In the genomic region with DNA sequence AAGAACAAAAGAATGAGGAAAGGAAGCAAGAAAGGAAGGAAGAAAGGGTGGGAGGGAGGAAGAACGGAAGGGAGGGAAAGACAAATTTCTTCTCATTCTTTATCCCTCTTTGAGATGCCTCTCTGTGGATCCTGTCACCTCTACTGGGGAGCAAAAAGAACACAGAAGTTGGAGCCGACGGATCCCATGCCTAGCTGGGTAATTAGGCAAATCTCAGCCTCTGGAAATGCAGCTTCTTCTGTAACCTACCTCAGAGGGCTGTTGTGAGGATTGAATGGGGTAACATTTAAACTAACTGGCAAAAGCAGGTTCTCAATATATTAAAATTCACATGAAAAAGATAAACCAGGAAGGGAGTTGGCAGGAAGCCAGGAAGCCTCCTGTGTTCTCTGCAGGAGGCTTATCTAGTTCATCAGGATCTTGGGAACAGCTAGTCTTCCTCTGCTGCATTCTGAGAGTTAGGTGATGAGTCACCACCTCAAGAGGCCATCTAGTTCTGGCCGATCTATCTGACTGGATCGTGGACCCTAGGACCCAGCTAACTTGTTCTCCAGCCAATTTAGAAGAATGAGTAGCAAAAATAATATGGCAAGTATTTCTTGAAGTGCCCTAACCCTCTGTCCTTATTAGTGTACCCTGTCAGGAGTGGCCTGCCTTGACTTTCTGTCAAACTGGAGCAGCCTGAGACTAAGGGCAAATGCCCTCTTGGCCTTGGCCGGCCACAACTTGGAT, we compare ENCODE assay signal across 1 cellular context.
TF ChIP-seq lines count a peak whose summit lies in the region.

No MANE protein-coding gene starts in this region.

TF ChIP-seq in K562, 482 proteins besides CTCF, POLR2A, EP300 and RAD21 (continued from another document and continues in another):
- 0 out of 2 replicates have a peak, but pooled peaks have one; percentile 27 for TF ChIP-seq FOXM1 (IDR thresholded peaks at IDR 0.05; ENCODE audit: low read depth)
- TF ChIP-seq FOXM1 (CRISPR knock-in tag; IDR thresholded peaks at IDR 0.05; ENCODE audit: low read depth): no peak
- peak; percentile 64; the same call in 1 of the 2 replicates for TF ChIP-seq MTA3 (IDR thresholded peaks at IDR 0.05; ENCODE audit: borderline replicate concordance)
- TF ChIP-seq DPF2 (IDR thresholded peaks at IDR 0.05): peak; percentile 86
- peak; percentile 38; the same call in 1 of the 2 replicates for TF ChIP-seq SMAD4 (CRISPR knock-in tag; conservative IDR thresholded peaks at IDR 0.05)
- peak; percentile 62 for TF ChIP-seq FOS (IDR thresholded peaks at IDR 0.05; ENCODE audit: extremely low read depth, insufficient read length)
- peak; percentile 85 for TF ChIP-seq SMARCA4 (IDR thresholded peaks at IDR 0.05)
- no peak for TF ChIP-seq HDAC6 (IDR thresholded peaks at IDR 0.05; ENCODE audit: low read depth, low read length)
- peak; percentile 50 to 56; a peak in 3 of 4 replicates for TF ChIP-seq KDM1A (IDR thresholded peaks at IDR 0.05)
- no peak for TF ChIP-seq CBX1 (IDR thresholded peaks at IDR 0.05; ENCODE audit: low read depth)
- TF ChIP-seq ESRRA (IDR thresholded peaks at IDR 0.05; ENCODE audit: borderline replicate concordance, low read depth): no peak
- TF ChIP-seq POLR3G (IDR thresholded peaks at IDR 0.05; ENCODE audit: extremely low read depth, insufficient read length, insufficient replicate concordance): no peak
- TF ChIP-seq GATAD2B (IDR thresholded peaks at IDR 0.05; ENCODE audit: borderline replicate concordance): peak; percentile 41; the same call in 1 of the 2 replicates
- TF ChIP-seq, protein P1, sequence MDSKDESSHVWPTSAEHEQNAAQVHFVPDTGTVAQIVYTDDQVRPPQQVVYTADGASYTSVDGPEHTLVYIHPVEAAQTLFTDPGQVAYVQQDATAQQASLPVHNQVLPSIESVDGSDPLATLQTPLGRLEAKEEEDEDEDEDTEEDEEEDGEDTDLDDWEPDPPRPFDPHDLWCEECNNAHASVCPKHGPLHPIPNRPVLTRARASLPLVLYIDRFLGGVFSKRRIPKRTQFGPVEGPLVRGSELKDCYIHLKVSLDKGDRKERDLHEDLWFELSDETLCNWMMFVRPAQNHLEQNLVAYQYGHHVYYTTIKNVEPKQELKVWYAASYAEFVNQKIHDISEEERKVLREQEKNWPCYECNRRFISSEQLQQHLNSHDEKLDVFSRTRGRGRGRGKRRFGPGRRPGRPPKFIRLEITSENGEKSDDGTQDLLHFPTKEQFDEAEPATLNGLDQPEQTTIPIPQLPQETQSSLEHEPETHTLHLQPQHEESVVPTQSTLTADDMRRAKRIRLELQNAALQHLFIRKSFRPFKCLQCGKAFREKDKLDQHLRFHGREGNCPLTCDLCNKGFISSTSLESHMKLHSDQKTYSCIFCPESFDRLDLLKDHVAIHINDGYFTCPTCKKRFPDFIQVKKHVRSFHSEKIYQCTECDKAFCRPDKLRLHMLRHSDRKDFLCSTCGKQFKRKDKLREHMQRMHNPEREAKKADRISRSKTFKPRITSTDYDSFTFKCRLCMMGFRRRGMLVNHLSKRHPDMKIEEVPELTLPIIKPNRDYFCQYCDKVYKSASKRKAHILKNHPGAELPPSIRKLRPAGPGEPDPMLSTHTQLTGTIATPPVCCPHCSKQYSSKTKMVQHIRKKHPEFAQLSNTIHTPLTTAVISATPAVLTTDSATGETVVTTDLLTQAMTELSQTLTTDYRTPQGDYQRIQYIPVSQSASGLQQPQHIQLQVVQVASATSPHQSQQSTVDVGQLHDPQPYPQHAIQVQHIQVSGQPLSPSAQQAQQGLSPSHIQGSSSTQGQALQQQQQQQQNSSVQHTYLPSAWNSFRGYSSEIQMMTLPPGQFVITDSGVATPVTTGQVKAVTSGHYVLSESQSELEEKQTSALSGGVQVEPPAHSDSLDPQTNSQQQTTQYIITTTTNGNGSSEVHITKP (IDR thresholded peaks at IDR 0.05; ENCODE audit: partially characterized antibody): no peak
- peak; percentile 92 for TF ChIP-seq JUN (IDR thresholded peaks at IDR 0.05; ENCODE audit: borderline replicate concordance, low read depth, low read length)
- no peak for TF ChIP-seq JUN (CRISPR knock-in tag; IDR thresholded peaks at IDR 0.05; ENCODE audit: borderline replicate concordance)
- TF ChIP-seq KAT2B (IDR thresholded peaks at IDR 0.05; ENCODE audit: low read depth, low read length): no peak
- no peak for TF ChIP-seq SMARCB1 (IDR thresholded peaks at IDR 0.05; ENCODE audit: insufficient read length, low read depth)
- TF ChIP-seq ATF7 (IDR thresholded peaks at IDR 0.05): peak; percentile 46
- TF ChIP-seq, protein P2, sequence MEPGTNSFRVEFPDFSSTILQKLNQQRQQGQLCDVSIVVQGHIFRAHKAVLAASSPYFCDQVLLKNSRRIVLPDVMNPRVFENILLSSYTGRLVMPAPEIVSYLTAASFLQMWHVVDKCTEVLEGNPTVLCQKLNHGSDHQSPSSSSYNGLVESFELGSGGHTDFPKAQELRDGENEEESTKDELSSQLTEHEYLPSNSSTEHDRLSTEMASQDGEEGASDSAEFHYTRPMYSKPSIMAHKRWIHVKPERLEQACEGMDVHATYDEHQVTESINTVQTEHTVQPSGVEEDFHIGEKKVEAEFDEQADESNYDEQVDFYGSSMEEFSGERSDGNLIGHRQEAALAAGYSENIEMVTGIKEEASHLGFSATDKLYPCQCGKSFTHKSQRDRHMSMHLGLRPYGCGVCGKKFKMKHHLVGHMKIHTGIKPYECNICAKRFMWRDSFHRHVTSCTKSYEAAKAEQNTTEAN (CRISPR knock-in tag; IDR thresholded peaks at IDR 0.05): no peak
- TF ChIP-seq, protein P3, sequence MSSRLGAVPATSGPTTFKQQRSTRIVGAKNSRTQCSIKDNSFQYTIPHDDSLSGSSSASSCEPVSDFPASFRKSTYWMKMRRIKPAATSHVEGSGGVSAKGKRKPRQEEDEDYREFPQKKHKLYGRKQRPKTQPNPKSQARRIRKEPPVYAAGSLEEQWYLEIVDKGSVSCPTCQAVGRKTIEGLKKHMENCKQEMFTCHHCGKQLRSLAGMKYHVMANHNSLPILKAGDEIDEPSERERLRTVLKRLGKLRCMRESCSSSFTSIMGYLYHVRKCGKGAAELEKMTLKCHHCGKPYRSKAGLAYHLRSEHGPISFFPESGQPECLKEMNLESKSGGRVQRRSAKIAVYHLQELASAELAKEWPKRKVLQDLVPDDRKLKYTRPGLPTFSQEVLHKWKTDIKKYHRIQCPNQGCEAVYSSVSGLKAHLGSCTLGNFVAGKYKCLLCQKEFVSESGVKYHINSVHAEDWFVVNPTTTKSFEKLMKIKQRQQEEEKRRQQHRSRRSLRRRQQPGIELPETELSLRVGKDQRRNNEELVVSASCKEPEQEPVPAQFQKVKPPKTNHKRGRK (tag; IDR thresholded peaks at IDR 0.05): no peak
- TF ChIP-seq TCFL5 (CRISPR knock-in tag; conservative IDR thresholded peaks at IDR 0.05): no peak
- TF ChIP-seq ZKSCAN3 (CRISPR knock-in tag; IDR thresholded peaks at IDR 0.05): no peak
- no peak for TF ChIP-seq ZBTB8A (IDR thresholded peaks at IDR 0.05; ENCODE audit: partially characterized antibody)
- TF ChIP-seq ZNF23 (CRISPR knock-in tag; IDR thresholded peaks at IDR 0.05): no peak
- 0 out of 2 replicates have a peak, but pooled peaks have one; percentile 20 for TF ChIP-seq CREM (IDR thresholded peaks at IDR 0.05; ENCODE audit: low read depth)
- peak; percentile 40; the same call in 1 of the 2 replicates for TF ChIP-seq TAL1 (IDR thresholded peaks at IDR 0.05)
- peak; percentile 30; the same call in 1 of the 2 replicates for TF ChIP-seq PHF21A (IDR thresholded peaks at IDR 0.05; ENCODE audit: borderline replicate concordance, low read depth)
- TF ChIP-seq HDAC2 (IDR thresholded peaks at IDR 0.05): 0 out of 2 replicates have a peak, but pooled peaks have one; percentile 18
- TF ChIP-seq TEAD4 (IDR thresholded peaks at IDR 0.05; ENCODE audit: low read length): peak; percentile 41; the same call in 1 of the 2 replicates
- TF ChIP-seq TEAD4 (CRISPR knock-in tag; IDR thresholded peaks at IDR 0.05; ENCODE audit: borderline replicate concordance): no peak
- TF ChIP-seq TCF3 (CRISPR knock-in tag; IDR thresholded peaks at IDR 0.05): peak; percentile 53; the same call in 1 of the 2 replicates
- 0 out of 2 replicates have a peak, but pooled peaks have one; percentile 35 for TF ChIP-seq SOX6 (IDR thresholded peaks at IDR 0.05)
- TF ChIP-seq FOSL1 (tag; conservative IDR thresholded peaks at IDR 0.05): peak; percentile 96
- TF ChIP-seq, protein P4, sequence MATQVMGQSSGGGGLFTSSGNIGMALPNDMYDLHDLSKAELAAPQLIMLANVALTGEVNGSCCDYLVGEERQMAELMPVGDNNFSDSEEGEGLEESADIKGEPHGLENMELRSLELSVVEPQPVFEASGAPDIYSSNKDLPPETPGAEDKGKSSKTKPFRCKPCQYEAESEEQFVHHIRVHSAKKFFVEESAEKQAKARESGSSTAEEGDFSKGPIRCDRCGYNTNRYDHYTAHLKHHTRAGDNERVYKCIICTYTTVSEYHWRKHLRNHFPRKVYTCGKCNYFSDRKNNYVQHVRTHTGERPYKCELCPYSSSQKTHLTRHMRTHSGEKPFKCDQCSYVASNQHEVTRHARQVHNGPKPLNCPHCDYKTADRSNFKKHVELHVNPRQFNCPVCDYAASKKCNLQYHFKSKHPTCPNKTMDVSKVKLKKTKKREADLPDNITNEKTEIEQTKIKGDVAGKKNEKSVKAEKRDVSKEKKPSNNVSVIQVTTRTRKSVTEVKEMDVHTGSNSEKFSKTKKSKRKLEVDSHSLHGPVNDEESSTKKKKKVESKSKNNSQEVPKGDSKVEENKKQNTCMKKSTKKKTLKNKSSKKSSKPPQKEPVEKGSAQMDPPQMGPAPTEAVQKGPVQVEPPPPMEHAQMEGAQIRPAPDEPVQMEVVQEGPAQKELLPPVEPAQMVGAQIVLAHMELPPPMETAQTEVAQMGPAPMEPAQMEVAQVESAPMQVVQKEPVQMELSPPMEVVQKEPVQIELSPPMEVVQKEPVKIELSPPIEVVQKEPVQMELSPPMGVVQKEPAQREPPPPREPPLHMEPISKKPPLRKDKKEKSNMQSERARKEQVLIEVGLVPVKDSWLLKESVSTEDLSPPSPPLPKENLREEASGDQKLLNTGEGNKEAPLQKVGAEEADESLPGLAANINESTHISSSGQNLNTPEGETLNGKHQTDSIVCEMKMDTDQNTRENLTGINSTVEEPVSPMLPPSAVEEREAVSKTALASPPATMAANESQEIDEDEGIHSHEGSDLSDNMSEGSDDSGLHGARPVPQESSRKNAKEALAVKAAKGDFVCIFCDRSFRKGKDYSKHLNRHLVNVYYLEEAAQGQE (CRISPR knock-in tag; IDR thresholded peaks at IDR 0.05; ENCODE audit: low read depth): no peak
- TF ChIP-seq SMAD1 (IDR thresholded peaks at IDR 0.05; ENCODE audit: low read depth, low read length, partially characterized antibody): peak; percentile 80
- TF ChIP-seq, protein P5, sequence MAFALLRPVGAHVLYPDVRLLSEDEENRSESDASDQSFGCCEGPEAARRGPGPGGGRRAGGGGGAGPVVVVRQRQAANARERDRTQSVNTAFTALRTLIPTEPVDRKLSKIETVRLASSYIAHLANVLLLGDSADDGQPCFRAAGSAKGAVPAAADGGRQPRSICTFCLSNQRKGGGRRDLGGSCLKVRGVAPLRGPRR (CRISPR knock-in tag; IDR thresholded peaks at IDR 0.05): no peak
- peak in 1 of 2 experiments; percentile 74; a peak in 2 of 4 replicates for TF ChIP-seq RCOR1 (IDR thresholded peaks at IDR 0.05; ENCODE audit: borderline replicate concordance in 1 of 2, low read depth in 2 of 2, low read length in 2 of 2)
- TF ChIP-seq CBFA2T2 (conservative IDR thresholded peaks at IDR 0.05): peak; percentile 54
- no peak for TF ChIP-seq NEUROD1 (IDR thresholded peaks at IDR 0.05; ENCODE audit: borderline replicate concordance, low read depth, low read length, partially characterized antibody)
- peak; percentile 92 for TF ChIP-seq JUNB (CRISPR knock-in tag; conservative IDR thresholded peaks at IDR 0.05)
- peak; percentile 53; the same call in 1 of the 2 replicates for TF ChIP-seq NCOR1 (IDR thresholded peaks at IDR 0.05)
- no peak for TF ChIP-seq FOXA3 (CRISPR knock-in tag; conservative IDR thresholded peaks at IDR 0.05 in 1 of 2, IDR thresholded peaks at IDR 0.05 in 1 of 2)
- TF ChIP-seq, protein P6, sequence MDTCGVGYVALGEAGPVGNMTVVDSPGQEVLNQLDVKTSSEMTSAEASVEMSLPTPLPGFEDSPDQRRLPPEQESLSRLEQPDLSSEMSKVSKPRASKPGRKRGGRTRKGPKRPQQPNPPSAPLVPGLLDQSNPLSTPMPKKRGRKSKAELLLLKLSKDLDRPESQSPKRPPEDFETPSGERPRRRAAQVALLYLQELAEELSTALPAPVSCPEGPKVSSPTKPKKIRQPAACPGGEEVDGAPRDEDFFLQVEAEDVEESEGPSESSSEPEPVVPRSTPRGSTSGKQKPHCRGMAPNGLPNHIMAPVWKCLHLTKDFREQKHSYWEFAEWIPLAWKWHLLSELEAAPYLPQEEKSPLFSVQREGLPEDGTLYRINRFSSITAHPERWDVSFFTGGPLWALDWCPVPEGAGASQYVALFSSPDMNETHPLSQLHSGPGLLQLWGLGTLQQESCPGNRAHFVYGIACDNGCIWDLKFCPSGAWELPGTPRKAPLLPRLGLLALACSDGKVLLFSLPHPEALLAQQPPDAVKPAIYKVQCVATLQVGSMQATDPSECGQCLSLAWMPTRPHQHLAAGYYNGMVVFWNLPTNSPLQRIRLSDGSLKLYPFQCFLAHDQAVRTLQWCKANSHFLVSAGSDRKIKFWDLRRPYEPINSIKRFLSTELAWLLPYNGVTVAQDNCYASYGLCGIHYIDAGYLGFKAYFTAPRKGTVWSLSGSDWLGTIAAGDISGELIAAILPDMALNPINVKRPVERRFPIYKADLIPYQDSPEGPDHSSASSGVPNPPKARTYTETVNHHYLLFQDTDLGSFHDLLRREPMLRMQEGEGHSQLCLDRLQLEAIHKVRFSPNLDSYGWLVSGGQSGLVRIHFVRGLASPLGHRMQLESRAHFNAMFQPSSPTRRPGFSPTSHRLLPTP (IDR thresholded peaks at IDR 0.05; ENCODE audit: borderline replicate concordance, extremely low read depth, insufficient read length): no peak
- TF ChIP-seq, protein P7, sequence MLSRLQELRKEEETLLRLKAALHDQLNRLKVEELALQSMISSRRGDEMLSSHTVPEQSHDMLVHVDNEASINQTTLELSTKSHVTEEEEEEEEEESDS (CRISPR knock-in tag; IDR thresholded peaks at IDR 0.05): no peak
- TF ChIP-seq MTA2 (IDR thresholded peaks at IDR 0.05; ENCODE audit: low read depth): 0 out of 2 replicates have a peak, but pooled peaks have one; percentile 20
- 0 out of 2 replicates have a peak, but pooled peaks have one; percentile 55 for TF ChIP-seq ELF2 (CRISPR knock-in tag; IDR thresholded peaks at IDR 0.05)
- TF ChIP-seq ZNF143 (CRISPR knock-in tag; IDR thresholded peaks at IDR 0.05): no peak
- TF ChIP-seq SMARCE1 (IDR thresholded peaks at IDR 0.05): peak; percentile 87
- TF ChIP-seq, protein P8, sequence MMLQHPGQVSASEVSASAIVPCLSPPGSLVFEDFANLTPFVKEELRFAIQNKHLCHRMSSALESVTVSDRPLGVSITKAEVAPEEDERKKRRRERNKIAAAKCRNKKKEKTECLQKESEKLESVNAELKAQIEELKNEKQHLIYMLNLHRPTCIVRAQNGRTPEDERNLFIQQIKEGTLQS (IDR thresholded peaks at IDR 0.05): peak; percentile 97
- TF ChIP-seq, protein P8 (CRISPR knock-in tag; conservative IDR thresholded peaks at IDR 0.05): no peak
- no peak for TF ChIP-seq ARHGAP35 (IDR thresholded peaks at IDR 0.05; ENCODE audit: partially characterized antibody)
- TF ChIP-seq ARID1B (IDR thresholded peaks at IDR 0.05): peak; percentile 84
